ENCODE assay signal across 24 cellular contexts in genomic region chr17:4442582-4442981, GRCh38. TPM values are rescaled to one million over a fixed set of nuclear protein-coding genes. Genes with fewer than 3 reads are reported as not detected.
DNase-seq lines count a peak whose midpoint lies in the region; ATAC-seq, FAIRE-seq and TF ChIP-seq lines count a peak whose summit lies in the region.
"Had no signal": no experiment of that assay in that cellular context is flagged by ENCODE, and none has a peak within 500 bp of the region (broad histone marks: within the 10 kb centered on the region; RNA-seq: fewer than 3 reads in every experiment).

No MANE protein-coding gene starts in this region.

- no peaks in the 10 kb centered on the region for H3K36me3 Mint-ChIP-seq in activated naive CD4-positive, alpha-beta T cell treated with anti-CD3 and anti-CD28 coated beads, Interleukin-2, amount 50 U/mL, for 24 hours
- H3K36me3 Mint-ChIP-seq: CD4-positive, alpha-beta memory T cell; CD4-positive, CD25-positive, alpha-beta regulatory T cell; CD8-positive, alpha-beta memory T cell had no signal

- WGBS in K562 (ENCODE audit: insufficient coverage, low coverage, missing lambda C conversion rate), result 5% methylated on average over 3 of the region's 3 CpGs

- TF ChIP-seq POLR2A in K562 (conservative IDR thresholded peaks at IDR 0.05), result no peak

- POLR2A ChIA-PET in K562 (lab: Yijun Ruan, JAX), result interaction anchor here (0.9 kb wide), 1 partner anchor 14 kb away, joined by 3 read pairs; no protein-coding TSS in a partner anchor

- H3K27ac Mint-ChIP-seq in activated naive CD4-positive, alpha-beta T cell treated with anti-CD3 and anti-CD28 coated beads, Interleukin-2, amount 50 U/mL, for 24 hours, result peak overlapping the region; percentile 30
- H3K27ac Mint-ChIP-seq: CD4-positive, CD25-positive, alpha-beta regulatory T cell had no signal

- H3K4me1 ChIP-seq in DND-41 (ENCODE audit: insufficient read depth, low read length) (peaks cover 18% of the 10 kb centered on the region), K562 (replicated peaks in 1 of 2; ENCODE audit: control insufficient read depth in 2 of 2, insufficient read depth in 2 of 2, low read length in 2 of 2) (no peaks in the 10 kb centered on the region; a peak in 2 of 5 replicates)

- ATAC-seq in DND-41 (ENCODE audit: insufficient read depth, low read depth) (no peak), K562 (no peak)
- ATAC-seq: A549 had no signal

- peaks cover 23% of the 10 kb centered on the region for H3K79me2 ChIP-seq in DND-41 (ENCODE audit: insufficient read depth, low read length)
- no peaks in the 10 kb centered on the region for H3K79me2 ChIP-seq in K562 (ENCODE audit: control insufficient read depth, insufficient read depth, low read length)

- H3K9me3 ChIP-seq in DND-41 (ENCODE audit: insufficient read depth, low read length, severe bottlenecking) (no peaks in the 10 kb centered on the region), K562 (replicated peaks; ENCODE audit: control insufficient read depth, insufficient read depth, low read depth, low read length) (no peaks in the 10 kb centered on the region)
- H3K9me3 ChIP-seq: A549, BE2C, BLaER1 had no signal

- 0 out of 2 replicates have a peak, but pooled peaks cover 5% of the 10 kb centered on the region for H4K20me1 ChIP-seq in DND-41 (ENCODE audit: insufficient read depth, low read length)
- H4K20me1 ChIP-seq in K562 (replicated peaks; ENCODE audit: control insufficient read depth, insufficient read depth, low read length), result peaks cover 4% of the 10 kb centered on the region; the same call in 1 of the 2 replicates
- H4K20me1 ChIP-seq: BLaER1 had no signal

- H2AFZ ChIP-seq in DND-41 (ENCODE audit: low read depth, low read length) (no peak overlapping the region), K562 (ENCODE audit: low read depth, low read length) (no peak overlapping the region)

- CTCF ChIA-PET in K562 (lab: Yijun Ruan, JAX; ENCODE audit: low intra/inter-chr PET ratio), result no interaction called here

- H3K4me3 ChIP-seq in DND-41 (ENCODE audit: low read depth in 1 of 2, low read length in 2 of 2) (no peak overlapping the region), K562 (no peak overlapping the region)
- H3K4me3 ChIP-seq: A549, BLaER1 had no signal

- 0 out of 2 replicates have a peak overlapping the region, but pooled peaks have one; percentile 42 for H3K27ac ChIP-seq in DND-41 (ENCODE audit: low read length)
- H3K27ac ChIP-seq in K562 (ENCODE audit: extremely low read depth, low read depth, low read length), result no peak overlapping the region
- H3K27ac ChIP-seq: 22Rv1, A549, BLaER1 had no signal

- intact Hi-C loops in K562 (cut with micrococcal nuclease), result no loop called here

- no TSS peak for BruUV-seq in K562 (replicated peaks; lab: Mats Ljungman, UMichigan)

- no peak for TF ChIP-seq RAD21 in K562 (CRISPR knock-in tag; conservative IDR thresholded peaks at IDR 0.05 in 1 of 2, IDR thresholded peaks at IDR 0.05 in 1 of 2)

- FAIRE-seq in K562 (lab: Jason Lieb, UNC), result no peak
- FAIRE-seq: G401.6, GM12891, GM19239 had no signal

- no peaks in the 10 kb centered on the region for H3K27me3 Mint-ChIP-seq in activated naive CD4-positive, alpha-beta T cell treated with anti-CD3 and anti-CD28 coated beads, Interleukin-2, amount 50 U/mL, for 24 hours
- H3K27me3 Mint-ChIP-seq: CD4-positive, CD25-positive, alpha-beta regulatory T cell had no signal

- TF ChIP-seq CTCF in DND-41 (IDR thresholded peaks at IDR 0.05; ENCODE audit: borderline replicate concordance, extremely low read depth, low read length, poor library complexity, severe bottlenecking) (no peak), K562 (IDR thresholded peaks at IDR 0.05 in 2 of 3, conservative IDR thresholded peaks at IDR 0.05 in 1 of 3; ENCODE audit: insufficient read depth in 2 of 3, low read depth in 1 of 3, low read length in 3 of 3) (no peak)

- DNase-seq in activated naive CD4-positive, alpha-beta T cell (lab: John Stamatoyannopoulos, UW), result no peak
- DNase-seq in DND-41 (no peak), K562 (ENCODE audit: extremely low read depth in 1 of 4, low spot score in 3 of 4) (no peak), NCI-H2171 (lab: John Stamatoyannopoulos, UW) (no peak), AG20443 (ENCODE audit: low spot score) (no peak)
- DNase-seq: BE2C; C1 segment of cervical spinal cord; CD4-positive, alpha-beta memory T cell; CD4-positive, CD25-positive, alpha-beta regulatory T cell; CD8-positive, alpha-beta memory T cell; COR-L47; DMS 273 treated with DMSO at 0.1 percent for 48 hours; DMS153; DMS53; DMS79; GF-D8 had no signal

- H3K4me3 Mint-ChIP-seq in activated naive CD4-positive, alpha-beta T cell treated with anti-CD3 and anti-CD28 coated beads, Interleukin-2, amount 50 U/mL, for 24 hours, result no peak overlapping the region
- H3K4me3 Mint-ChIP-seq: CD14-positive monocyte; CD4-positive, alpha-beta memory T cell; CD4-positive, CD25-positive, alpha-beta regulatory T cell; CD8-positive, alpha-beta memory T cell had no signal

- no peak overlapping the region for H3K4me2 ChIP-seq in DND-41 (ENCODE audit: insufficient read depth, low read length)
- H3K4me2 ChIP-seq in K562 (ENCODE audit: insufficient read depth, low read length), result no peak overlapping the region
- H3K4me2 ChIP-seq: A549, BLaER1 had no signal

- in situ Hi-C loops in K562 (cut with MboI), result no loop called here

- no peaks in the 10 kb centered on the region for H3K9me1 ChIP-seq in K562 (ENCODE audit: control insufficient read depth, insufficient read depth, low read length)

- H3K4me1 Mint-ChIP-seq in activated naive CD4-positive, alpha-beta T cell treated with anti-CD3 and anti-CD28 coated beads, Interleukin-2, amount 50 U/mL, for 24 hours, result no peaks in the 10 kb centered on the region

- no peak for TF ChIP-seq EP300 in K562 (IDR thresholded peaks at IDR 0.05; ENCODE audit: low read length)

- no peaks in the 10 kb centered on the region for H3K9me3 Mint-ChIP-seq in activated naive CD4-positive, alpha-beta T cell treated with anti-CD3 and anti-CD28 coated beads, Interleukin-2, amount 50 U/mL, for 24 hours
- H3K9me3 Mint-ChIP-seq: CD14-positive monocyte; CD8-positive, alpha-beta memory T cell had no signal

- no peaks in the 10 kb centered on the region for H3K27me3 ChIP-seq in DND-41 (ENCODE audit: insufficient read depth, low read length, poor library complexity)
- peaks cover 8 to 36% of the 10 kb centered on the region in 2 experiments; a peak in 4 of 5 replicates for H3K27me3 ChIP-seq in K562 (ENCODE audit: control insufficient read depth in 2 of 2, insufficient read depth in 2 of 2, low read length in 2 of 2)
- H3K27me3 ChIP-seq: BLaER1 had no signal

- peaks cover 35% of the 10 kb centered on the region for H3K36me3 ChIP-seq in DND-41 (ENCODE audit: insufficient read depth, low read length)
- H3K36me3 ChIP-seq in K562 (ENCODE audit: control insufficient read depth, insufficient read depth, low read length), result no peaks in the 10 kb centered on the region
- H3K36me3 ChIP-seq: BE2C, BLaER1 had no signal

- H3K9ac ChIP-seq in DND-41 (ENCODE audit: low read depth, low read length), result no peak overlapping the region
- no peak overlapping the region for H3K9ac ChIP-seq in K562 (ENCODE audit: insufficient read depth in 1 of 2, low read depth in 2 of 2, low read length in 2 of 2)
- H3K9ac ChIP-seq: BLaER1 had no signal

TF ChIP-seq in K562, 482 proteins besides CTCF, POLR2A, EP300 and RAD21 (continues in another document):
- peak; percentile 65; the same call in 1 of the 2 replicates for TF ChIP-seq BCOR (IDR thresholded peaks at IDR 0.05)

RNA-seq across cellular contexts. Expression of gene SPNS3, which starts 8.8 kb away (rescaled TPM):
- total RNA-seq in K562 (2011; cell fraction: chromatin; rRNA removed; ENCODE audit: low replicate concordance), result not detected in 2 replicates
- not detected in 2 replicates for total RNA-seq in K562 (2011; cell fraction: nucleolus; rRNA removed)
- total RNA-seq in K562 (2011; cell fraction: nucleoplasm; rRNA removed), result not detected in 2 replicates
- total RNA-seq in K562 (2014; rRNA removed) (not detected in 2 replicates), K562 (2014; rRNA removed; fragmentation: Illumina TruSeq; extraction: Trizol) (not detected in 2 replicates), K562 (2015; rRNA removed; fragmentation: Illumina TruSeq; extraction: Trizol) (not detected in 2 replicates), K562 (2021) (not detected in 2 replicates)
- polyA plus RNA-seq in K562 (2011; rRNA removed) (not detected in 2 replicates), K562 (2014; fragmentation: Illumina TruSeq; extraction: Trizol) (not detected in 2 replicates), K562 (2014; fragmentation: Nextera tagmentation; extraction: Ambion mirVana) (not detected), K562 (2014; rRNA removed) (0.05 TPM in 1 of 2 replicates, not detected in the other)
- not detected in 2 replicates for polyA plus RNA-seq in K562 (2011; cell fraction: cytosol; rRNA removed)
- not detected in 2 replicates for polyA plus RNA-seq in K562 (2011; cell fraction: nucleus; rRNA removed)
- polyA plus RNA-seq in K562 (2012), result 0.12 TPM in 1 of 2 replicates, not detected in the other
- polyA minus RNA-seq in K562 (2011; rRNA and poly(A)+ RNA removed), result not detected in 2 replicates
- not detected in 2 replicates for polyA minus RNA-seq in K562 (2011; cell fraction: cytosol; rRNA and poly(A)+ RNA removed)
- not detected in 2 replicates for polyA minus RNA-seq in K562 (2011; cell fraction: nucleus; rRNA and poly(A)+ RNA removed)
- polyA plus RNA-seq: A549 had no signal

RNA-seq across cellular contexts. Expression of gene SPNS2, which starts 56.1 kb away (rescaled TPM):
- not detected in 2 replicates for total RNA-seq in K562 (2011; cell fraction: chromatin; rRNA removed; ENCODE audit: low replicate concordance)
- not detected in 2 replicates for total RNA-seq in K562 (2011; cell fraction: nucleolus; rRNA removed)
- total RNA-seq in K562 (2011; cell fraction: nucleoplasm; rRNA removed), result not detected in 2 replicates
- not detected in 2 replicates for total RNA-seq in K562 (2014; rRNA removed)
- total RNA-seq in K562 (2014; rRNA removed; fragmentation: Illumina TruSeq; extraction: Trizol), result not detected in 2 replicates
- total RNA-seq in K562 (2015; rRNA removed; fragmentation: Illumina TruSeq; extraction: Trizol), result not detected in 2 replicates
- 0.07 TPM in 1 of 2 replicates, not detected in the other for total RNA-seq in K562 (2021)
- 0.06 TPM in 1 of 2 replicates, not detected in the other for polyA plus RNA-seq in K562 (2011; rRNA removed)
- polyA plus RNA-seq in K562 (2011; cell fraction: cytosol; rRNA removed), result 0.03 and 0.07 TPM in 2 replicates
- polyA plus RNA-seq in K562 (2011; cell fraction: nucleus; rRNA removed), result not detected in 2 replicates
- polyA plus RNA-seq in K562 (2012), result 0.12 and 0.76 TPM in 2 replicates
- polyA plus RNA-seq in K562 (2014; fragmentation: Illumina TruSeq; extraction: Trizol), result not detected in 2 replicates
- polyA plus RNA-seq in K562 (2014; fragmentation: Nextera tagmentation; extraction: Ambion mirVana), result not detected
- not detected in 2 replicates for polyA plus RNA-seq in K562 (2014; rRNA removed)
- not detected in 2 replicates for polyA minus RNA-seq in K562 (2011; rRNA and poly(A)+ RNA removed)
- polyA minus RNA-seq in K562 (2011; cell fraction: cytosol; rRNA and poly(A)+ RNA removed), result not detected in 2 replicates
- polyA minus RNA-seq in K562 (2011; cell fraction: nucleus; rRNA and poly(A)+ RNA removed), result not detected in 2 replicates
- polyA plus RNA-seq: CD4-positive, CD25-positive, alpha-beta regulatory T cell had no signal
